Comparison of ENCODE assay signal across 19 cellular contexts in the genomic region with DNA sequence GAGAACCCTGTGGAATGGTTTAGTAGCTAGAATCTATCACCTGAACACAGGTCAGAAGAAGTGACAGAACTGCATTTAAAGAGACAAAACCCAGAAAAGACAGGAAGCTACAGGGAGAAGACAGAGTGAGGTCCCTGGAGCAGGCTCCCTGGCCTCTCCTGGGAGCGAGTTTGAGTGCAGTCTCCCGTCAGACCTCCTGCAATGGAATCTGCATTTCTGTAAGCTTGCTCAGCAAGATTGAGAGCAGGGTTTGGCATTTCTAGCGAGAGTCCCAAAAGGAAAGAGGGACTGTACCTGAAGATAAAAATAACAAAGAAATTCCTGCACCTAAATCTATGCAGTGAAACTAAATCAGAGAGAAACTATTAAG.
DNase-seq lines count a peak whose midpoint lies in the region; ATAC-seq and TF ChIP-seq lines count a peak whose summit lies in the region.
"Had no signal": no experiment of that assay in that cellular context is flagged by ENCODE, and none has a peak within 500 bp of the region (broad histone marks: within the 10 kb centered on the region; RNA-seq: fewer than 3 reads in every experiment).

No MANE protein-coding gene starts in this region.

- peaks cover 24% of the 10 kb centered on the region for H3K4me1 Mint-ChIP-seq in activated T-cell treated with anti-CD3 and anti-CD28 coated beads, Interleukin-2, amount 50 U/mL, for 72 hours (ENCODE audit: low read depth)
- H3K4me1 Mint-ChIP-seq in WTC11 = peaks cover 16% of the 10 kb centered on the region
- H3K4me1 Mint-ChIP-seq in naive thymus-derived CD4-positive, alpha-beta T cell = peaks cover 15 to 37% (median 32%) of the 10 kb centered on the region in 7 donors

- peak overlapping the region; percentile 49 for H3K27ac Mint-ChIP-seq in activated T-cell treated with anti-CD3 and anti-CD28 coated beads, Interleukin-2, amount 50 U/mL, for 72 hours
- 0 out of 2 replicates have a peak overlapping the region, but pooled peaks have one; percentile 24 for H3K27ac Mint-ChIP-seq in WTC11
- peak overlapping the region in 8 of 9 donors; percentile 71 to 89 (median 82) for H3K27ac Mint-ChIP-seq in naive thymus-derived CD4-positive, alpha-beta T cell

- no peaks in the 10 kb centered on the region for H3K27me3 Mint-ChIP-seq in activated T-cell treated with anti-CD3 and anti-CD28 coated beads, Interleukin-2, amount 50 U/mL, for 72 hours (ENCODE audit: low read depth)
- no peaks in the 10 kb centered on the region; the same call in 1 of the 2 replicates for H3K27me3 Mint-ChIP-seq in WTC11 (ENCODE audit: low read depth)
- no peaks in the 10 kb centered on the region for H3K27me3 Mint-ChIP-seq in naive thymus-derived CD4-positive, alpha-beta T cell

- intact Hi-C loops in naive thymus-derived CD4-positive, alpha-beta T cell (cut with micrococcal nuclease) = no loop called here

- POLR2A ChIA-PET in WTC11 (lab: Charles Lee) = interaction anchor here (1.0 to 1.1 kb wide), 2 partner anchors 8 to 88 kb away, joined by 3 read pairs; no protein-coding TSS in a partner anchor
- POLR2A ChIA-PET in naive thymus-derived CD4-positive, alpha-beta T cell (lab: Charles Lee) = no interaction called here

- H3K36me3 ChIP-seq in naive thymus-derived CD4-positive, alpha-beta T cell (ENCODE audit: control insufficient read depth in 2 of 3, insufficient read depth in 3 of 3, low read length in 3 of 3) = peaks cover 0 to 11% (median 0%) of the 10 kb centered on the region in 3 experiments
- H3K36me3 ChIP-seq: Peyer's patch had no signal

- peak overlapping the region; percentile 39 for H3K27ac ChIP-seq in naive thymus-derived CD4-positive, alpha-beta T cell (ENCODE audit: low read depth, low read length)
- H3K27ac ChIP-seq in substantia nigra (ENCODE audit: low read depth, low read length, poor library complexity, severe bottlenecking) = no peak overlapping the region
- H3K27ac ChIP-seq: Peyer's patch had no signal

- H3K9me3 Mint-ChIP-seq in activated T-cell treated with anti-CD3 and anti-CD28 coated beads, Interleukin-2, amount 50 U/mL, for 72 hours = no peaks in the 10 kb centered on the region
- H3K9me3 Mint-ChIP-seq in WTC11 = no peaks in the 10 kb centered on the region
- peaks cover 0 to 10% (median 0%) of the 10 kb centered on the region in 11 donors for H3K9me3 Mint-ChIP-seq in naive thymus-derived CD4-positive, alpha-beta T cell

- CTCF ChIA-PET in WTC11 (lab: Charles Lee) = interaction anchor here (1.1 to 1.6 kb wide), 6 partner anchors 9 to 339 kb away, joined by 3 to 5 read pairs (median 4); no protein-coding TSS in a partner anchor
- CTCF ChIA-PET in naive thymus-derived CD4-positive, alpha-beta T cell (lab: Charles Lee) = no interaction called here

- H3K36me3 Mint-ChIP-seq in activated T-cell treated with anti-CD3 and anti-CD28 coated beads, Interleukin-2, amount 50 U/mL, for 72 hours (ENCODE audit: insufficient read depth in 2 of 2) = peaks cover 4 to 5% of the 10 kb centered on the region in 2 donors
- peaks cover 3% of the 10 kb centered on the region; the same call in 1 of the 2 replicates for H3K36me3 Mint-ChIP-seq in WTC11
- H3K36me3 Mint-ChIP-seq in naive thymus-derived CD4-positive, alpha-beta T cell = peaks cover 0 to 17% (median 8%) of the 10 kb centered on the region in 5 donors

- no peak overlapping the region for H3K4me3 ChIP-seq in naive thymus-derived CD4-positive, alpha-beta T cell (ENCODE audit: low read length)
- H3K4me3 ChIP-seq: Peyer's patch had no signal

- no peak for DNase-seq in activated T-cell treated with anti-CD3 and anti-CD28 coated beads, Interleukin-2, amount 50 U/mL, for 72 hours
- no peak for DNase-seq in activated T-cell treated with anti-CD3 and anti-CD28 coated beads, Interleukin-2, amount 50 U/mL, for 48 hours
- DNase-seq in EH (ENCODE audit: low read depth) = peak; percentile 40
- DNase-seq in WTC11 (ENCODE audit: low spot score) = no peak
- DNase-seq in naive thymus-derived CD4-positive, alpha-beta T cell = no peak
- DNase-seq in OCI-M1 (lab: John Stamatoyannopoulos, UW) = no peak
- no peak for DNase-seq in substantia nigra (lab: John Stamatoyannopoulos, UW)
- DNase-seq: DND-41, GF-D8, HCEC 1CT, Karpas-422, NCI-H1105 treated with DMSO at 0.1 percent for 48 hours, NCI-H187 treated with DMSO at 0.1 percent for 48 hours, NCI-H2171, NCI-H446 treated with DMSO at 0.1 percent for 48 hours, NCI-H748 treated with DMSO at 0.1 percent for 48 hours, Right ventricle myocardium superior had no signal

- TF ChIP-seq CTCF in WTC11 (IDR thresholded peaks at IDR 0.05) = no peak

- H3K4me1 ChIP-seq in naive thymus-derived CD4-positive, alpha-beta T cell (ENCODE audit: control insufficient read depth in 2 of 2, insufficient read depth in 2 of 2, low read length in 2 of 2) = peaks cover 0 to 10% of the 10 kb centered on the region in 2 donors
- H3K4me1 ChIP-seq: Peyer's patch had no signal

- H3K27me3 ChIP-seq in naive thymus-derived CD4-positive, alpha-beta T cell (ENCODE audit: control insufficient read depth in 2 of 2, insufficient read depth in 2 of 2, low read length in 2 of 2) = no peaks in the 10 kb centered on the region
- H3K27me3 ChIP-seq: Peyer's patch had no signal

- ATAC-seq in activated T-cell treated with anti-CD3 and anti-CD28 coated beads, Interleukin-2, amount 50 U/mL, for 72 hours (replicated peaks in 1 of 2) = no peak
- ATAC-seq in WTC11 (peak; percentile 38; the same call in 1 of the 2 replicates), GM21737 (IDR thresholded peaks at IDR 0.05; ENCODE audit: unreplicated experiment) (no peak)
- no peak for ATAC-seq in naive thymus-derived CD4-positive, alpha-beta T cell

- H3K4me3 Mint-ChIP-seq in activated T-cell treated with anti-CD3 and anti-CD28 coated beads, Interleukin-2, amount 50 U/mL, for 72 hours = no peak overlapping the region
- H3K4me3 Mint-ChIP-seq in WTC11 = no peak overlapping the region
- peak overlapping the region in 8 of 10 donors; percentile 59 to 90 (median 79) for H3K4me3 Mint-ChIP-seq in naive thymus-derived CD4-positive, alpha-beta T cell

- no peaks in the 10 kb centered on the region for H3K9me3 ChIP-seq in naive thymus-derived CD4-positive, alpha-beta T cell (ENCODE audit: control insufficient read depth in 2 of 3, low read length in 3 of 3)
- H3K9me3 ChIP-seq: Peyer's patch had no signal

TF ChIP-seq in WTC11, 78 proteins besides CTCF, POLR2A, EP300 and RAD21:
- no peak for TF ChIP-seq ZNF138 (CRISPR knock-in tag; conservative IDR thresholded peaks at IDR 0.05)
- no peak for TF ChIP-seq GABPB1 (CRISPR knock-in tag; IDR thresholded peaks at IDR 0.05)
- TF ChIP-seq, protein P1, sequence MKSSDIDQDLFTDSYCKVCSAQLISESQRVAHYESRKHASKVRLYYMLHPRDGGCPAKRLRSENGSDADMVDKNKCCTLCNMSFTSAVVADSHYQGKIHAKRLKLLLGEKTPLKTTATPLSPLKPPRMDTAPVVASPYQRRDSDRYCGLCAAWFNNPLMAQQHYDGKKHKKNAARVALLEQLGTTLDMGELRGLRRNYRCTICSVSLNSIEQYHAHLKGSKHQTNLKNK (CRISPR knock-in tag; IDR thresholded peaks at IDR 0.05) = no peak
- no peak for TF ChIP-seq MYBL2 (CRISPR knock-in tag; IDR thresholded peaks at IDR 0.05)
- no peak for TF ChIP-seq SMAD4 (CRISPR knock-in tag; IDR thresholded peaks at IDR 0.05)
- TF ChIP-seq, protein P2, sequence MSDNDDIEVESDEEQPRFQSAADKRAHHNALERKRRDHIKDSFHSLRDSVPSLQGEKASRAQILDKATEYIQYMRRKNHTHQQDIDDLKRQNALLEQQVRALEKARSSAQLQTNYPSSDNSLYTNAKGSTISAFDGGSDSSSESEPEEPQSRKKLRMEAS (CRISPR knock-in tag; IDR thresholded peaks at IDR 0.05) = no peak
- no peak for TF ChIP-seq TCF7 (CRISPR knock-in tag; IDR thresholded peaks at IDR 0.05; ENCODE audit: low read depth)

Comparison
In these comparisons a context has a peak if more than half of its experiments do, and no peak if none do; other contexts are left out.
1. H3K27ac Mint-ChIP-seq: peak in every context shown above with its lines; median percentile 82 in naive thymus-derived CD4-positive, alpha-beta T cell; 49 in activated T-cell treated with anti-CD3 and anti-CD28 coated beads, Interleukin-2, amount 50 U/mL, for 72 hours; 24 in WTC11.
2. H3K4me3 Mint-ChIP-seq: peak in naive thymus-derived CD4-positive, alpha-beta T cell (8 of 10); none in activated T-cell treated with anti-CD3 and anti-CD28 coated beads, Interleukin-2, amount 50 U/mL, for 72 hours (0 of 2) and WTC11 (single experiment).